9 cellular contexts compared by ENCODE assay signal in the genomic region with DNA sequence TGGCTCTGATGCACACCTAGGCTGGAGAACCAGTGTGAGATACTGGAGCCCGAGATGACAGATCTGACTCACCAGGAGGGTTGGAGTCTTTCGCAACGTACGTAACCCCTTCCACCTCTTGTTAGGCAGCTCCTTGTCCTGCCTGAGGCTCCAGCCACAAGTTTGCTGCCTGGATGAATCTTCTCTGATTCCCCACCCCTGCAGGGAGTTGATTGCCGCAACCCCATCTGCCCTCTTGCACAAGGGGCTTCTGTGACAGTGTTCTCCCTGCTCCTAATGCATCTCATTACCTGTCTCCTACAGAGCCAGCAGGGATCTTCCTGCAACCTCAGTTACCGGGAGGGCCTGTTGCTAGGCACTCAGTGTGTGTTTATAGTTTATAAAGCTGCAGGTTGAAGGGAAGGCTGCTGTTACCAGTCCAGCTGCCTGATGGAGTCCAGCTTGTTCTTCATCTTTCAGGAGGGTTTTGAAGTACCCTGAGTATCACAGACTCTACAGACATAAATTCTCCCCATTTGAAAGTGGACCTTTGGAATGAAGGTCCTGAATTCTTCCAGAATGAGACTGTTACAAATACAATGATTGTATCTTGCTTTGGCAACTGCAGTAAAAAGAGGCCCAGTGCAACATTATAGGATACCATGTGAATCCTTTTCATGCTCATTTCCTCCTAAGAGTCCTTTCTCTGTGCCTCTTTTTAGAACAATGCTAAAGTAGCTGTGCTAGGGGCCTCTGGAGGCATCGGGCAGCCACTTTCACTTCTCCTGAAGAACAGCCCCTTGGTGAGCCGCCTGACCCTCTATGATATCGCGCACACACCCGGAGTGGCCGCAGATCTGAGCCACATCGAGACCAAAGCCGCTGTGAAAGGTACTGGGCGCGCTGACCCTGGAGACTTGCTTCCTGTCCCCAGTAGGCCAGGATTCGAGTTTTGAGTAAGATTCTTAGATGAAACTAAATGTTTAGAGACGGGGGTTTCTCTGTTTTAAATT. TPM values are rescaled to one million over a fixed set of nuclear protein-coding genes. Genes with fewer than 3 reads are reported as not detected.
DNase-seq lines count a peak whose midpoint lies in the region; ATAC-seq and TF ChIP-seq lines count a peak whose summit lies in the region.
"Had no signal": no experiment of that assay in that cellular context is flagged by ENCODE, and none has a peak within 500 bp of the region (broad histone marks: within the 10 kb centered on the region; RNA-seq: fewer than 3 reads in every experiment).

No MANE protein-coding gene starts in this region.

- TF ChIP-seq CTCF in astrocyte of the spinal cord (IDR thresholded peaks at IDR 0.05; ENCODE audit: low read depth, low read length) = no peak

- peak; percentile 35 for DNase-seq in AG20443 (ENCODE audit: low spot score)
- DNase-seq in M059J (ENCODE audit: low read depth) = peak; percentile 83
- peak; percentile 19 for DNase-seq in astrocyte of the spinal cord (ENCODE audit: low read depth, low spot score)
- DNase-seq in kidney glomerular epithelial cell (lab: John Stamatoyannopoulos, UW) = peak; percentile 17
- no peak for DNase-seq in T-helper 1 cell
- no peak for DNase-seq in stimulated activated CD4-positive, alpha-beta T cell treated with anti-CD3 and anti-CD28 coated beads, Interleukin-4, amount 100 ng/mL, for 1 hour
- DNase-seq in activated naive CD4-positive, alpha-beta T cell (lab: John Stamatoyannopoulos, UW) = no peak
- DNase-seq: activated CD8-positive, alpha-beta memory T cell treated with anti-CD3 and anti-CD28 coated beads, Interleukin-2, amount 10 ng/mL, durations not matched to agents 7 days and 5 days had no signal

- in situ Hi-C loops in astrocyte of the spinal cord (cut with HindIII; ENCODE audit: low sequenced_read_pairs) = no loop called here

- H3K4me3 ChIP-seq in astrocyte of the spinal cord (ENCODE audit: low read depth, low read length) = no peak overlapping the region

- ATAC-seq in GM19455 (IDR thresholded peaks at IDR 0.05; ENCODE audit: unreplicated experiment) = no peak
- ATAC-seq: activated CD8-positive, alpha-beta memory T cell treated with anti-CD3 and anti-CD28 coated beads, Interleukin-2, amount 10 ng/mL, durations not matched to agents 7 days and 5 days had no signal

RNA-seq across cellular contexts. Expression of a gene that starts 6.5 kb away (rescaled TPM):
- total RNA-seq in M059J (2014; rRNA removed; shearing (Covaris generic)) = 90.7 and 117 TPM in 2 replicates

RNA-seq across cellular contexts. Expression of a gene that starts 6.6 kb away (rescaled TPM):
- 69.8 and 77.7 TPM in 2 replicates for total RNA-seq in M059J (2014; rRNA removed; shearing (Covaris generic))

Comparison
In these comparisons a context has a peak if more than half of its experiments do, and no peak if none do; other contexts are left out.
1. DNase-seq: peak in AG20443 (single experiment), M059J (single experiment), astrocyte of the spinal cord (single experiment) and kidney glomerular epithelial cell (single experiment); none in T-helper 1 cell (0 of 5), stimulated activated CD4-positive, alpha-beta T cell treated with anti-CD3 and anti-CD28 coated beads, Interleukin-4, amount 100 ng/mL, for 1 hour (single experiment) and activated naive CD4-positive, alpha-beta T cell (0 of 4).